ENCODE assay signal across 35 cellular contexts in genomic region chr16:86446279-86446678, GRCh38.
"Had no signal": no experiment of that assay in that cellular context is flagged by ENCODE, and none has a peak within 500 bp of the region (broad histone marks: within the 10 kb centered on the region; RNA-seq: fewer than 3 reads in every experiment).

No MANE protein-coding gene starts in this region.

- H3K4me1 ChIP-seq: adrenal gland, ascending aorta, body of pancreas, breast epithelium had no signal

- DNase-seq: activated effector memory CD4-positive, alpha-beta T cell treated with anti-CD3 and anti-CD28 coated beads, Interleukin-2, amount 50 U/mL, for 16 hours; activated effector memory CD4-positive, alpha-beta T cell treated with Interleukin-2 at 50 U/mL for 16 hours; activated gamma-delta T cell; activated gamma-delta T cell treated with Interleukin-2 at 50 U/mL for 16 hours; activated naive CD4-positive, alpha-beta T cell; activated naive CD4-positive, alpha-beta T cell treated with anti-CD3 and anti-CD28 coated beads for 36 hours; activated naive CD4-positive, alpha-beta T cell treated with anti-CD3 and anti-CD28 coated beads, Interleukin-2, amount 10 ng/mL, durations not matched to agents 7 days and 5 days; activated naive CD4-positive, alpha-beta T cell treated with anti-CD3 and anti-CD28 coated beads, Interleukin-2, amount 50 U/mL, for 16 hours; activated naive CD4-positive, alpha-beta T cell treated with Interleukin-2 at 50 U/mL for 16 hours; activated naive CD8-positive, alpha-beta T cell treated with anti-CD3 and anti-CD28 coated beads for 36 hours; activated naive CD8-positive, alpha-beta T cell treated with anti-CD3 and anti-CD28 coated beads, Interleukin-2, amount 10 ng/mL, durations not matched to agents 7 days and 5 days; activated naive CD8-positive, alpha-beta T cell treated with anti-CD3 and anti-CD28 coated beads, Interleukin-2, amount 50 U/mL, for 24 hours; activated T-cell treated with anti-CD3 and anti-CD28 coated beads for 4 hours; activated T-cell treated with anti-CD3 and anti-CD28 coated beads, Interleukin-2, amount 50 U/mL, for 1 hour; activated T-cell treated with anti-CD3 and anti-CD28 coated beads, Interleukin-2, amount 50 U/mL, for 24 hours; activated T-cell treated with anti-CD3 and anti-CD28 coated beads, Interleukin-2, amount 50 U/mL, for 4 hours; activated T-cell treated with anti-CD3 and anti-CD28 coated beads, Interleukin-2, amount 50 U/mL, for 48 hours; activated T-cell treated with anti-CD3 and anti-CD28 coated beads, Interleukin-2, amount 50 U/mL, for 72 hours; adrenal gland; amniotic stem cell; amygdala; anterior cingulate cortex; aorta; body of pancreas; brain microvascular endothelial cell; caudate nucleus; central memory CD4-positive, alpha-beta T cell; cerebellar nuclear complex had no signal

- H3K4me3 ChIP-seq: adrenal gland, ascending aorta, body of pancreas, breast epithelium, cardiac muscle cell had no signal

- FAIRE-seq: astrocyte, bronchial epithelial cell had no signal

- ATAC-seq: activated naive CD4-positive, alpha-beta T cell treated with anti-CD3 and anti-CD28 coated beads, Interleukin-2, amount 50 U/mL, for 72 hours; activated naive CD8-positive, alpha-beta T cell treated with anti-CD3 and anti-CD28 coated beads, Interleukin-2, amount 50 U/mL, for 24 hours; activated T-cell treated with anti-CD3 and anti-CD28 coated beads, Interleukin-2, amount 50 U/mL, for 4 hours; activated T-cell treated with anti-CD3 and anti-CD28 coated beads, Interleukin-2, amount 50 U/mL, for 72 hours; activated T-helper 17 cell treated with anti-CD3 and anti-CD28 coated beads, Interleukin-2, amount 50 U/mL, for 72 hours; body of pancreas had no signal

- H3K27me3 ChIP-seq: ascending aorta, body of pancreas, cardiac muscle cell had no signal

- H3K27ac ChIP-seq: adrenal gland, ascending aorta, body of pancreas, brain microvascular endothelial cell, breast epithelium, cardiac muscle cell had no signal

- H3K36me3 ChIP-seq: adrenal gland, ascending aorta, brain microvascular endothelial cell, breast epithelium, cardiac muscle cell had no signal

- H3K9me3 ChIP-seq: adrenal gland, ascending aorta had no signal
